Comparison of ENCODE assay signal across 14 cellular contexts in the genomic region with DNA sequence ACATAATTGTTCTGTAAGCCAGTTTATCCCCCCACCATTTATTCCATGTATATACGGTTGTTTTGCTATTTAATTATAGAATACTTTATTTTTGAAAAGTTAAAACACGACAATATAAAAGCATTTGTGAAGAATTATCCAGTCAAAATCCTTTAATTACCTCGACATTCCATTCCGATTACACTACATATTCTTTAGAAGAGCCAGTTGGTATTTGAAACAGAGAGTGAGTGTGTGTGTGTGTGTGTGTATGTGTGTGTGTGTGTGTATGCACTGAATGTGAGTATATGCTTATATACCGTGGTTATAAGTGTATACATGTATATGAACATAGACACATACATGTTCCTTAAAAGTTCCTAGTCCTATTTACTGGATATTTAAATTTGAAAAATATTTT.
DNase-seq lines count a peak whose midpoint lies in the region; ATAC-seq and TF ChIP-seq lines count a peak whose summit lies in the region.
"Had no signal": no experiment of that assay in that cellular context is flagged by ENCODE, and none has a peak within 500 bp of the region (broad histone marks: within the 10 kb centered on the region; RNA-seq: fewer than 3 reads in every experiment).

No MANE protein-coding gene starts in this region.

- H3K36me3 ChIP-seq in HCT116 (ENCODE audit: control insufficient read depth in 1 of 2, insufficient read depth in 2 of 2, low read length in 2 of 2) (no peaks in the 10 kb centered on the region; a peak in 2 of 4 replicates), smooth muscle cell (ENCODE audit: low read depth) (no peaks in the 10 kb centered on the region)

- H3F3A ChIP-seq in smooth muscle cell (ENCODE audit: low read depth): no peaks in the 10 kb centered on the region

- ATAC-seq in HCT116 (peak; percentile 58; the same call in 1 of the 2 replicates), HG02798 (IDR thresholded peaks at IDR 0.05; ENCODE audit: poor library complexity, unreplicated experiment) (no peak)
- ATAC-seq: activated T-helper 17 cell treated with anti-CD3 and anti-CD28 coated beads, Interleukin-2, amount 50 U/mL, for 72 hours; natural killer cell treated with Interleukin-12 subunit alpha and Interleukin-12 subunit beta and Interleukin-15 and Interleukin-18, amount 100 ng/mL, for 72 hours; psoas muscle had no signal

- TF ChIP-seq CTCF in HCT116 (IDR thresholded peaks at IDR 0.05 in 2 of 3, conservative IDR thresholded peaks at IDR 0.05 in 1 of 3; ENCODE audit: borderline replicate concordance in 1 of 3, insufficient read depth in 1 of 3, low read depth in 2 of 3, low read length in 2 of 3) (no peak), smooth muscle cell (IDR thresholded peaks at IDR 0.05; ENCODE audit: borderline replicate concordance, insufficient read depth, poor library complexity, severe bottlenecking) (no peak)

- H3K9me2 ChIP-seq in HCT116 (ENCODE audit: insufficient read depth): no peaks in the 10 kb centered on the region

- TF ChIP-seq RAD21 in HCT116 (IDR thresholded peaks at IDR 0.05; ENCODE audit: low read depth): no peak

- TF ChIP-seq POLR2A in HCT116 (IDR thresholded peaks at IDR 0.05; ENCODE audit: borderline replicate concordance, extremely low read depth, insufficient read depth, insufficient read length): no peak

- H3K79me2 ChIP-seq in HCT116 (ENCODE audit: insufficient read depth, low read length) (no peaks in the 10 kb centered on the region), smooth muscle cell (ENCODE audit: low read depth) (no peaks in the 10 kb centered on the region)

- H4K20me1 ChIP-seq in HCT116 (ENCODE audit: insufficient read depth) (no peaks in the 10 kb centered on the region), smooth muscle cell (ENCODE audit: low read depth) (no peaks in the 10 kb centered on the region)

- POLR2A ChIA-PET in HCT116 (lab: Charles Lee): interaction anchor here (0.6 kb wide), 1 partner anchor 151 kb away, joined by 4 read pairs; no protein-coding TSS in a partner anchor

- no peak overlapping the region for H3K9ac ChIP-seq in HCT116 (ENCODE audit: low read length)
- no peak overlapping the region for H3K9ac ChIP-seq in smooth muscle cell (ENCODE audit: low read depth)

- H3K4me2 ChIP-seq in HCT116 (ENCODE audit: low read length) (peak overlapping the region; percentile 24; the same call in 1 of the 2 replicates), smooth muscle cell (no peak overlapping the region)

- 88% methylated on average over 5 of the region's 5 CpGs for WGBS in smooth muscle cell (ENCODE audit: low lambda C conversion rate)

- peaks cover 6 to 23% of the 10 kb centered on the region in 2 experiments for H3K4me1 ChIP-seq in HCT116 (ENCODE audit: control insufficient read depth in 1 of 2, insufficient read depth in 2 of 2, low read length in 2 of 2)
- no peaks in the 10 kb centered on the region for H3K4me1 ChIP-seq in smooth muscle cell (ENCODE audit: low read depth)
- H3K4me1 ChIP-seq: psoas muscle had no signal

- BruUV-seq in HCT116 (replicated peaks; lab: Mats Ljungman, UMichigan): no TSS peak

- DNase-seq in HCT116 (ENCODE audit: low read depth, low spot score) (no peak), amniotic epithelial cell (ENCODE audit: low read depth) (peak; percentile 60), fibroblast of the conjunctiva (ENCODE audit: low read depth) (peak; percentile 8), smooth muscle cell (lab: John Stamatoyannopoulos, UW; ENCODE audit: unreplicated experiment) (no peak), putamen (ENCODE audit: low spot score) (no peak), ureter (ENCODE audit: low spot score) (no peak)
- DNase-seq: activated CD4-positive, CD25-positive, alpha-beta regulatory T cell; DMS53; NCI-H1092; psoas muscle had no signal

- intact Hi-C loops in HCT116 (cut with micrococcal nuclease): no loop called here

- H3K4me3 ChIP-seq in HCT116 (replicated peaks in 1 of 2; ENCODE audit: low read depth in 1 of 2, low read length in 2 of 2) (no peak overlapping the region), smooth muscle cell (no peak overlapping the region)
- H3K4me3 ChIP-seq: psoas muscle had no signal

- H2AFZ ChIP-seq in HCT116 (ENCODE audit: low read depth, low read length, poor library complexity, severe bottlenecking) (no peak overlapping the region), smooth muscle cell (ENCODE audit: low read depth) (no peak overlapping the region)

- H3K9me3 ChIP-seq in HCT116 (ENCODE audit: control insufficient read depth in 1 of 2, insufficient read depth in 1 of 2, low read depth in 1 of 2, low read length in 2 of 2): no peaks in the 10 kb centered on the region
- H3K9me3 ChIP-seq in smooth muscle cell (replicated peaks; ENCODE audit: low read depth): no peaks in the 10 kb centered on the region
- H3K9me3 ChIP-seq: psoas muscle had no signal

- H3K27me3 ChIP-seq in HCT116 (ENCODE audit: insufficient read depth, low read length): no peaks in the 10 kb centered on the region
- no peaks in the 10 kb centered on the region for H3K27me3 ChIP-seq in smooth muscle cell (ENCODE audit: low read depth)

- CTCF ChIA-PET in HCT116 (lab: Charles Lee): no interaction called here

- peak overlapping the region; percentile 45; the same call in 1 of the 2 replicates for H3K27ac ChIP-seq in HCT116 (ENCODE audit: low read depth, low read length)
- H3K27ac ChIP-seq in smooth muscle cell (ENCODE audit: low read depth): peak overlapping the region; percentile 59
- H3K27ac ChIP-seq: C4-2B, psoas muscle had no signal

- RAD21 ChIA-PET in HCT116 (lab: Charles Lee; ENCODE audit: low non-redundant PET in 1 of 2, low total read pairs in 2 of 2, uncharacterized antibody in 2 of 2, unreplicated experiment in 2 of 2): interaction anchor here in 1 of 2 experiments (0.7 kb wide), 1 partner anchor 220 kb away, joined by 5 read pairs; no protein-coding TSS in a partner anchor

TF ChIP-seq in HCT116, 20 proteins besides CTCF, POLR2A, EP300 and RAD21:
- no peak for TF ChIP-seq SRF (IDR thresholded peaks at IDR 0.05; ENCODE audit: low read depth)
- TF ChIP-seq, protein P1, sequence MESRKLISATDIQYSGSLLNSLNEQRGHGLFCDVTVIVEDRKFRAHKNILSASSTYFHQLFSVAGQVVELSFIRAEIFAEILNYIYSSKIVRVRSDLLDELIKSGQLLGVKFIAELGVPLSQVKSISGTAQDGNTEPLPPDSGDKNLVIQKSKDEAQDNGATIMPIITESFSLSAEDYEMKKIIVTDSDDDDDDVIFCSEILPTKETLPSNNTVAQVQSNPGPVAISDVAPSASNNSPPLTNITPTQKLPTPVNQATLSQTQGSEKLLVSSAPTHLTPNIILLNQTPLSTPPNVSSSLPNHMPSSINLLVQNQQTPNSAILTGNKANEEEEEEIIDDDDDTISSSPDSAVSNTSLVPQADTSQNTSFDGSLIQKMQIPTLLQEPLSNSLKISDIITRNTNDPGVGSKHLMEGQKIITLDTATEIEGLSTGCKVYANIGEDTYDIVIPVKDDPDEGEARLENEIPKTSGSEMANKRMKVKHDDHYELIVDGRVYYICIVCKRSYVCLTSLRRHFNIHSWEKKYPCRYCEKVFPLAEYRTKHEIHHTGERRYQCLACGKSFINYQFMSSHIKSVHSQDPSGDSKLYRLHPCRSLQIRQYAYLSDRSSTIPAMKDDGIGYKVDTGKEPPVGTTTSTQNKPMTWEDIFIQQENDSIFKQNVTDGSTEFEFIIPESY (IDR thresholded peaks at IDR 0.05; ENCODE audit: extremely low read depth, insufficient replicate concordance, low read length): no peak
- no peak for TF ChIP-seq ZFX (IDR thresholded peaks at IDR 0.05)
- TF ChIP-seq FOSL1 (IDR thresholded peaks at IDR 0.05; ENCODE audit: low read depth): peak; percentile 39
- no peak for TF ChIP-seq EZH2phosphoT487 (IDR thresholded peaks at IDR 0.05; ENCODE audit: borderline replicate concordance)
- no peak for TF ChIP-seq TCF7L2 (IDR thresholded peaks at IDR 0.05; ENCODE audit: borderline replicate concordance, extremely low read depth, insufficient read depth, insufficient read length)
- TF ChIP-seq JUND (IDR thresholded peaks at IDR 0.05): 0 out of 2 replicates have a peak, but pooled peaks have one; percentile 23

Comparison
In these comparisons a context has a peak if more than half of its experiments do, and no peak if none do; other contexts are left out.
1. DNase-seq: peak in amniotic epithelial cell (single experiment) and fibroblast of the conjunctiva (single experiment); none in HCT116 (single experiment), smooth muscle cell (single experiment), putamen (single experiment) and ureter (single experiment).